29 cellular contexts compared by ENCODE assay signal in genomic region chr12:130141105-130141504, GRCh38. TPM values are rescaled to one million over a fixed set of nuclear protein-coding genes. Genes with fewer than 3 reads are reported as not detected.
"Had no signal": no experiment of that assay in that cellular context is flagged by ENCODE, and none has a peak within 500 bp of the region (broad histone marks: within the 10 kb centered on the region; RNA-seq: fewer than 3 reads in every experiment).

No MANE protein-coding gene starts in this region.

- H3K4me1 Mint-ChIP-seq: stimulated activated memory B cell treated with anti-CD40 and anti-IgM and Interleukin-4, amounts not matched to agents 10 μg/mL and 1 μg/mL and 100 μg/mL, for 72 hours; stimulated activated naive CD8-positive, alpha-beta T cell treated with anti-CD3 and anti-CD28 coated beads, Interleukin-15, amount 100 ng/mL, for 72 hours had no signal

- H3K27me3 ChIP-seq: right atrium auricular region, tibial nerve, uterus had no signal

- H3K27ac Mint-ChIP-seq: naive thymus-derived CD8-positive, alpha-beta T cell; stimulated activated memory B cell treated with anti-CD40 and anti-IgM and Interleukin-4, amounts not matched to agents 10 μg/mL and 1 μg/mL and 100 μg/mL, for 72 hours; stimulated activated naive CD8-positive, alpha-beta T cell treated with anti-CD3 and anti-CD28 coated beads, Interleukin-15, amount 100 ng/mL, for 72 hours; type B pancreatic cell had no signal

- H3K4me1 ChIP-seq: left lung, lower lobe of right lung, parathyroid adenoma, psoas muscle, right atrium auricular region, sigmoid colon, uterus had no signal

- H3K36me3 Mint-ChIP-seq: naive thymus-derived CD8-positive, alpha-beta T cell; stimulated activated memory B cell treated with anti-CD40 and anti-IgM and Interleukin-4, amounts not matched to agents 10 μg/mL and 1 μg/mL and 100 μg/mL, for 72 hours; type B pancreatic cell had no signal

- H3K79me2 ChIP-seq: parathyroid adenoma had no signal

- H3K27ac ChIP-seq: left lung, lower lobe of right lung, neutrophil, parathyroid adenoma, psoas muscle, right atrium auricular region, sigmoid colon, tibial nerve, uterus had no signal

- FAIRE-seq: keratinocyte, small intestine had no signal

- H3K36me3 ChIP-seq: left lung, lower lobe of right lung, neutrophil, right atrium auricular region, sigmoid colon, tibial nerve, uterus had no signal

- H3K4me3 Mint-ChIP-seq: naive thymus-derived CD8-positive, alpha-beta T cell; stimulated activated memory B cell treated with anti-CD40 and anti-IgM and Interleukin-4, amounts not matched to agents 10 μg/mL and 1 μg/mL and 100 μg/mL, for 72 hours; stimulated activated naive CD8-positive, alpha-beta T cell treated with anti-CD3 and anti-CD28 coated beads, Interleukin-15, amount 100 ng/mL, for 72 hours; type B pancreatic cell had no signal

- H3K9me3 Mint-ChIP-seq: stimulated activated naive CD8-positive, alpha-beta T cell treated with anti-CD3 and anti-CD28 coated beads, Interleukin-15, amount 100 ng/mL, for 72 hours; type B pancreatic cell had no signal

- H3K9ac ChIP-seq: parathyroid adenoma had no signal

- H3K27me3 Mint-ChIP-seq: stimulated activated memory B cell treated with anti-CD40 and anti-IgM and Interleukin-4, amounts not matched to agents 10 μg/mL and 1 μg/mL and 100 μg/mL, for 72 hours had no signal

- H2AFZ ChIP-seq: parathyroid adenoma had no signal

- H3K4me3 ChIP-seq: left lung, lower lobe of right lung, psoas muscle, right atrium auricular region, sigmoid colon, tibial nerve, uterus had no signal

- DNase-seq: hippocampal formation; left colon; left lung; lower lobe of right lung; mammary epithelial cell; mesenchymal stem cell; naive thymus-derived CD8-positive, alpha-beta T cell; occipital lobe; psoas muscle; sigmoid colon; small intestine; stimulated activated CD4-positive, alpha-beta T cell treated with anti-CD3 and anti-CD28 coated beads, Interleukin-1b, Interleukin-23, amount 100 ng/mL, for 48 hours; stimulated activated CD4-positive, alpha-beta T cell treated with anti-CD3 and anti-CD28 coated beads, Interleukin-2, amount 100 ng/mL, for 48 hours; stimulated activated CD4-positive, alpha-beta T cell treated with anti-CD3 and anti-CD28 coated beads, Interleukin-4, amount 100 ng/mL, for 4 hours; stimulated activated CD8-positive, alpha-beta memory T cell treated with anti-CD3 and anti-CD28 coated beads, Interleukin-4, amount 100 ng/mL, for 48 hours; stimulated activated naive CD4-positive, alpha-beta T cell treated with Interleukin-2 at 50 U/mL for 16 hours; stimulated activated naive CD8-positive, alpha-beta T cell treated with anti-CD3 and anti-CD28 coated beads, Interleukin-15, amount 100 ng/mL, for 72 hours; substantia nigra; uterus had no signal

- H3K9me3 ChIP-seq: left lung, lower lobe of right lung, neutrophil, psoas muscle, right atrium auricular region, sigmoid colon, tibial nerve, uterus had no signal

RNA-seq across cellular contexts. Expression of gene FZD10, which starts 21.2 kb away (rescaled TPM):
- total RNA-seq: liver; naive thymus-derived CD8-positive, alpha-beta T cell; osteocyte had no signal
- polyA plus RNA-seq: mammary epithelial cell; naive thymus-derived CD8-positive, alpha-beta T cell; neural cell had no signal
